12 cellular contexts compared by ENCODE assay signal in the genomic region with DNA sequence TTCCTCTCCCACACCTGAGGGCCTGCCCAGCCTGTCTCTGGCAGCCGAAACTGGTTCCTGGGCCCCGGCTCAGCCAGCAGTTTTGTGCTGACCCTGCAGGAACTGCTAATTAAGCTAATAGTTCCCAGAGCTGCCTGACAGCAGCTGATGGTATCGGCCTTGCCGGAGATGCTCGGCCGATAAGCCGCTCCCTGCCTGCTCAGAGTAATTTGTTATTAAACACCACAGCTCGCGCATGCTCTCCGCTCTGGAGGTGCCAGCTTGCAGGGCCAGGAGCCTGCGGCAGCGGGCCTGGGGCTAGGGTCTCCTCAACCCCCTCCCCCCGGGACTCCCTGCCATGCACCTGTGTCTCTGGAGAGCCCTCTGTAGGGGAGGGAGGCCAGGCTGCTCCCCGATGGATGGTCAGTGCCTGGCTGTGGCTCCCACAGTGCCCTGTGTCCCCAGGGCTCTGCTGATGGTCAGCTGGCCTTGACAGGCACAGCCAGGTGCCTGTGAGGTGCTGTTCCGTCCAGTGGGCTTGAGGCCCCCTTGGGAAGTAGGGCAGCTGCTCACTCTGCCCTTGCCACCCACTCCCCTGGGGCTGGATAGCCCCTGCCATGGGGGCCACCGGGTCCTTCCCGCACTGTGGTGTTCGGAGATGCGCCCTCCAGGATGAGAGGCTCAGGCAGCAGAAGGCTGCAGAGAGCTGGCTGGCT. TPM values are rescaled to one million over a fixed set of nuclear protein-coding genes. Genes with fewer than 3 reads are reported as not detected.
DNase-seq lines count a peak whose midpoint lies in the region; ATAC-seq, FAIRE-seq and TF ChIP-seq lines count a peak whose summit lies in the region.
"Had no signal": no experiment of that assay in that cellular context is flagged by ENCODE, and none has a peak within 500 bp of the region (broad histone marks: within the 10 kb centered on the region; RNA-seq: fewer than 3 reads in every experiment).

No MANE protein-coding gene starts in this region.

- H3K9ac ChIP-seq in K562 (ENCODE audit: insufficient read depth in 1 of 2, low read depth in 2 of 2, low read length in 2 of 2) (0 out of 4 replicates have a peak overlapping the region, but pooled peaks of 1 of the 2 experiments have one; percentile 26), neuronal stem cell (ENCODE audit: low read depth, low read length, poor library complexity) (no peak overlapping the region)

- no TSS peak for BruUV-seq in K562 (replicated peaks; lab: Mats Ljungman, UMichigan)

- peak overlapping the region in 1 of 2 donors; percentile 22 for H3K4me3 Mint-ChIP-seq in CD14-positive monocyte
- no peak overlapping the region for H3K4me3 Mint-ChIP-seq in activated T-cell treated with anti-CD3 and anti-CD28 coated beads, Interleukin-2, amount 50 U/mL, for 72 hours

- CTCF ChIA-PET in K562 (lab: Yijun Ruan, JAX; ENCODE audit: low intra/inter-chr PET ratio) = no interaction called here

- H4K91ac ChIP-seq in neuronal stem cell (ENCODE audit: low read depth, low read length, poor library complexity) = no peak overlapping the region

- H3K23ac ChIP-seq in neuronal stem cell (ENCODE audit: low read depth, low read length, poor library complexity) = no peak overlapping the region

- no peak for DNase-seq in CD14-positive monocyte (ENCODE audit: low spot score)
- DNase-seq in NCI-H1417 (lab: John Stamatoyannopoulos, UW) = peak in 2 of 3 experiments; percentile 70 to 88
- DNase-seq in K562 (ENCODE audit: extremely low read depth in 1 of 4, low spot score in 3 of 4) = no peak
- no peak for DNase-seq in neuronal stem cell (ENCODE audit: low spot score)
- no peak for DNase-seq in transverse colon
- no peak for DNase-seq in activated T-cell treated with anti-CD3 and anti-CD28 coated beads, Interleukin-2, amount 50 U/mL, for 72 hours
- no peak for DNase-seq in stimulated activated CD4-positive, alpha-beta T cell treated with anti-CD3 and anti-CD28 coated beads, Interleukin-12 subunit alpha, Interleukin-12 subunit beta, amount 100 ng/mL, for 4 hours
- DNase-seq: midbrain, NCI-H1694 treated with DMSO at 0.1 percent for 48 hours, Peyer's patch had no signal

- H3K36me3 ChIP-seq in K562 (ENCODE audit: control insufficient read depth, insufficient read depth, low read length) (no peaks in the 10 kb centered on the region), neuronal stem cell (replicated peaks in 1 of 2; ENCODE audit: control insufficient read depth in 2 of 2, insufficient read depth in 2 of 2, low read length in 2 of 2) (no peaks in the 10 kb centered on the region), transverse colon (no peaks in the 10 kb centered on the region)
- H3K36me3 ChIP-seq: Peyer's patch had no signal

- H3K4me3 ChIP-seq in K562 (no peak overlapping the region), neuronal stem cell (ENCODE audit: low read length in 2 of 2) (no peak overlapping the region), transverse colon (no peak overlapping the region)
- H3K4me3 ChIP-seq: Peyer's patch had no signal

- intact Hi-C loops in CD14-positive monocyte (cut with micrococcal nuclease) = loop anchor here in 1 of 2 donors (5.0 kb wide), 1 partner anchor 41 kb away; a partner anchor contains a TSS
- intact Hi-C loops in K562 (cut with micrococcal nuclease) = no loop called here
- intact Hi-C loops in transverse colon (cut with DNase I; ENCODE audit: low total_unique reads) = no loop called here

- H3K9me3 Mint-ChIP-seq in CD14-positive monocyte = peaks cover 0 to 3% (median 0%) of the 10 kb centered on the region in 7 donors
- no peaks in the 10 kb centered on the region for H3K9me3 Mint-ChIP-seq in activated T-cell treated with anti-CD3 and anti-CD28 coated beads, Interleukin-2, amount 50 U/mL, for 72 hours

- H2BK5ac ChIP-seq in neuronal stem cell (ENCODE audit: low read length) = peak overlapping the region; percentile 54

- no peak overlapping the region for H3K14ac ChIP-seq in neuronal stem cell (ENCODE audit: low read length)

- no peak overlapping the region for H2BK12ac ChIP-seq in neuronal stem cell (ENCODE audit: low read length)

- H3K27ac Mint-ChIP-seq in CD14-positive monocyte = peak overlapping the region; percentile 50 to 83 (median 78)
- no peak overlapping the region for H3K27ac Mint-ChIP-seq in activated T-cell treated with anti-CD3 and anti-CD28 coated beads, Interleukin-2, amount 50 U/mL, for 72 hours

- no peaks in the 10 kb centered on the region for H3K9me3 ChIP-seq in K562 (replicated peaks; ENCODE audit: control insufficient read depth, insufficient read depth, low read depth, low read length)
- no peaks in the 10 kb centered on the region for H3K9me3 ChIP-seq in neuronal stem cell (replicated peaks in 1 of 2; ENCODE audit: control insufficient read depth in 2 of 2, insufficient read depth in 1 of 2, low read depth in 1 of 2, low read length in 2 of 2)
- H3K9me3 ChIP-seq in transverse colon = no peaks in the 10 kb centered on the region
- H3K9me3 ChIP-seq: Peyer's patch had no signal

- H2AK5ac ChIP-seq in neuronal stem cell (ENCODE audit: low read depth, low read length) = peak overlapping the region; percentile 20

- H3K27ac ChIP-seq in K562 (ENCODE audit: extremely low read depth, low read depth, low read length) (no peak overlapping the region), neuronal stem cell (replicated peaks; ENCODE audit: low read length) (no peak overlapping the region), transverse colon (no peak overlapping the region)

- no peaks in the 10 kb centered on the region for H3K9me1 ChIP-seq in K562 (ENCODE audit: control insufficient read depth, insufficient read depth, low read length)

- ATAC-seq in K562 (no peak), GM18870 (IDR thresholded peaks at IDR 0.05; ENCODE audit: unreplicated experiment) (no peak)
- no peak for ATAC-seq in activated T-cell treated with anti-CD3 and anti-CD28 coated beads, Interleukin-2, amount 50 U/mL, for 72 hours (replicated peaks in 1 of 2)

- in situ Hi-C loops in K562 (cut with MboI) (no loop called here), transverse colon (cut with MboI; ENCODE audit: low pct_ligation_motif_present in 1 of 4, low pct_unique_long_range_greater_than_20kb in 1 of 4, low sequenced_read_pairs in 3 of 4) (no loop called here)

- H2AFZ ChIP-seq in K562 (ENCODE audit: low read depth, low read length) (no peak overlapping the region), neuronal stem cell (ENCODE audit: low read length) (no peak overlapping the region)

- peaks cover 10% of the 10 kb centered on the region for H3K79me2 ChIP-seq in K562 (ENCODE audit: control insufficient read depth, insufficient read depth, low read length)

- H3K18ac ChIP-seq in neuronal stem cell (ENCODE audit: low read length) = peak overlapping the region; percentile 81

- H3K4me2 ChIP-seq in K562 (ENCODE audit: insufficient read depth, low read length) (no peak overlapping the region), neuronal stem cell (ENCODE audit: insufficient read depth, low read length, poor library complexity, severe bottlenecking) (no peak overlapping the region)

- H3K4ac ChIP-seq in neuronal stem cell (ENCODE audit: low read length) = no peak overlapping the region

- H3K27me3 Mint-ChIP-seq in CD14-positive monocyte (ENCODE audit: low read depth in 3 of 3) = no peaks in the 10 kb centered on the region
- no peaks in the 10 kb centered on the region for H3K27me3 Mint-ChIP-seq in activated T-cell treated with anti-CD3 and anti-CD28 coated beads, Interleukin-2, amount 50 U/mL, for 72 hours (ENCODE audit: low read depth)

- no peak for TF ChIP-seq CTCF in CD14-positive monocyte (IDR thresholded peaks at IDR 0.05)
- no peak for TF ChIP-seq CTCF in K562 (IDR thresholded peaks at IDR 0.05 in 2 of 3, conservative IDR thresholded peaks at IDR 0.05 in 1 of 3; ENCODE audit: insufficient read depth in 2 of 3, low read depth in 1 of 3, low read length in 3 of 3)
- no peak for TF ChIP-seq CTCF in transverse colon (IDR thresholded peaks at IDR 0.05)

- H2BK15ac ChIP-seq in neuronal stem cell (ENCODE audit: low read length) = no peak overlapping the region

- H3K27me3 ChIP-seq in K562 (ENCODE audit: control insufficient read depth in 2 of 2, insufficient read depth in 2 of 2, low read length in 2 of 2) (no peaks in the 10 kb centered on the region), neuronal stem cell (ENCODE audit: control insufficient read depth in 3 of 3, insufficient read depth in 3 of 3, low read depth in 1 of 3, low read length in 3 of 3) (no peaks in the 10 kb centered on the region), transverse colon (no peaks in the 10 kb centered on the region)
- H3K27me3 ChIP-seq: Peyer's patch had no signal

- H3K79me1 ChIP-seq in neuronal stem cell (ENCODE audit: low read depth, low read length) = peaks cover 59% of the 10 kb centered on the region

- TF ChIP-seq POLR2A in K562 (conservative IDR thresholded peaks at IDR 0.05) (no peak), transverse colon (IDR thresholded peaks at IDR 0.05) (no peak)

- no peak overlapping the region for H4K8ac ChIP-seq in neuronal stem cell (ENCODE audit: low read depth, low read length)

- POLR2A ChIA-PET in K562 (lab: Yijun Ruan, JAX) = interaction anchor here (0.5 to 0.7 kb wide), 3 partner anchors 14 to 23 kb away, joined by 3 read pairs; no protein-coding TSS in a partner anchor

- H3K4me1 ChIP-seq in K562 (replicated peaks in 1 of 2; ENCODE audit: control insufficient read depth in 2 of 2, insufficient read depth in 2 of 2, low read length in 2 of 2) (peaks cover 5 to 94% of the 10 kb centered on the region in 2 experiments; a peak in 3 of 5 replicates), neuronal stem cell (ENCODE audit: control insufficient read depth in 2 of 2, insufficient read depth in 1 of 2, low read depth in 1 of 2, low read length in 2 of 2) (peaks cover 3 to 10% of the 10 kb centered on the region in 2 donors), transverse colon (peaks cover 34 to 64% (median 55%) of the 10 kb centered on the region in 4 donors)

- TF ChIP-seq EP300 in K562 (IDR thresholded peaks at IDR 0.05; ENCODE audit: low read length) = no peak
- no peak for TF ChIP-seq EP300 in transverse colon (IDR thresholded peaks at IDR 0.05; ENCODE audit: low read depth)

- H2BK120ac ChIP-seq in neuronal stem cell (ENCODE audit: low read depth, low read length) = no peak overlapping the region

- H4K20me1 ChIP-seq in K562 (replicated peaks; ENCODE audit: control insufficient read depth, insufficient read depth, low read length) = peaks cover 78% of the 10 kb centered on the region

- H3K36me3 Mint-ChIP-seq in CD14-positive monocyte = peaks cover 10 to 15% of the 10 kb centered on the region in 2 donors
- H3K36me3 Mint-ChIP-seq in activated T-cell treated with anti-CD3 and anti-CD28 coated beads, Interleukin-2, amount 50 U/mL, for 72 hours (ENCODE audit: insufficient read depth in 2 of 2) = no peaks in the 10 kb centered on the region

- TF ChIP-seq RAD21 in K562 (CRISPR knock-in tag; conservative IDR thresholded peaks at IDR 0.05 in 1 of 2, IDR thresholded peaks at IDR 0.05 in 1 of 2) = no peak

- H3K4me1 Mint-ChIP-seq in CD14-positive monocyte = peaks cover 86% of the 10 kb centered on the region
- no peaks in the 10 kb centered on the region for H3K4me1 Mint-ChIP-seq in activated T-cell treated with anti-CD3 and anti-CD28 coated beads, Interleukin-2, amount 50 U/mL, for 72 hours (ENCODE audit: low read depth)

- FAIRE-seq in K562 (lab: Jason Lieb, UNC) = no peak
- FAIRE-seq: endometrium had no signal

- WGBS in K562 (ENCODE audit: insufficient coverage, low coverage, missing lambda C conversion rate) = 68% methylated on average over 16 of the region's 19 CpGs
- WGBS in neuronal stem cell (ENCODE audit: extremely low coverage in 2 of 2, insufficient read length in 2 of 2, insufficient replicate concordance in 1 of 2), 2 donors = no CpG with 5 or more reads among the region's 19 CpGs
- 79 to 100% methylated on average over 1 to 19 of the region's 19 CpGs for WGBS in transverse colon (ENCODE audit: low coverage in 1 of 2), 2 donors

RNA-seq across cellular contexts. Expression of a gene that starts 41.7 kb away (rescaled TPM):
- polyA plus RNA-seq in CD14-positive monocyte = 10 to 100 TPM; 15.8 to 23.2 TPM
- total RNA-seq in K562 (2011; cell fraction: chromatin; rRNA removed; ENCODE audit: low replicate concordance) = 9.2 and 26.3 TPM in 2 replicates
- total RNA-seq in K562 (2011; cell fraction: nucleolus; rRNA removed) = 12.6 and 15.3 TPM in 2 replicates
- 9.4 and 10.3 TPM in 2 replicates for total RNA-seq in K562 (2011; cell fraction: nucleoplasm; rRNA removed)
- total RNA-seq in K562 (2014; rRNA removed) = 9.6 and 11.0 TPM in 2 replicates
- total RNA-seq in K562 (2014; rRNA removed; fragmentation: Illumina TruSeq; extraction: Trizol) = 1.5 and 1.8 TPM in 2 replicates
- 4.2 and 5.7 TPM in 2 replicates for total RNA-seq in K562 (2015; rRNA removed; fragmentation: Illumina TruSeq; extraction: Trizol)
- total RNA-seq in K562 (2021) = 21.4 and 23.6 TPM in 2 replicates
- polyA plus RNA-seq in K562 (2011; rRNA removed) = 4.0 and 4.6 TPM in 2 replicates
- polyA plus RNA-seq in K562 (2011; cell fraction: cytosol; rRNA removed) = 8.4 and 14.0 TPM in 2 replicates
- 7.8 and 14.2 TPM in 2 replicates for polyA plus RNA-seq in K562 (2011; cell fraction: nucleus; rRNA removed)
- 13.9 and 14.6 TPM in 2 replicates for polyA plus RNA-seq in K562 (2012)
- 5.2 and 14.5 TPM in 2 replicates for polyA plus RNA-seq in K562 (2014; fragmentation: Illumina TruSeq; extraction: Trizol)
- polyA plus RNA-seq in K562 (2014; fragmentation: Nextera tagmentation; extraction: Ambion mirVana) = under 1 TPM; 0.35 to 0.56 TPM
- polyA plus RNA-seq in K562 (2014; rRNA removed) = 6.8 and 14.8 TPM in 2 replicates
- polyA minus RNA-seq in K562 (2011; rRNA and poly(A)+ RNA removed) = 2.2 and 4.3 TPM in 2 replicates
- polyA minus RNA-seq in K562 (2011; cell fraction: cytosol; rRNA and poly(A)+ RNA removed) = 13.6 and 24.3 TPM in 2 replicates
- polyA minus RNA-seq in K562 (2011; cell fraction: nucleus; rRNA and poly(A)+ RNA removed) = 6.7 and 8.4 TPM in 2 replicates
- 36.1 TPM for polyA plus RNA-seq in neuronal stem cell (2013, experiment 1 of 2)
- 36.3 TPM for polyA plus RNA-seq in neuronal stem cell (2013, experiment 2 of 2)
- 10 to 100 TPM; 27.3 to 70.5 (median 58.6) TPM for total RNA-seq in transverse colon
- total RNA-seq in activated T-cell treated with anti-CD3 and anti-CD28 coated beads, Interleukin-2, amount 50 U/mL, for 72 hours = 10 to 100 TPM in 1 of 2 donors, 1 to 10 TPM in 1; 4.9 to 12.4 TPM

Comparison
In these comparisons a context has a peak if more than half of its experiments do, and no peak if none do; other contexts are left out.
1. DNase-seq: peak in NCI-H1417 (2 of 3); none in CD14-positive monocyte (single experiment), K562 (0 of 4), neuronal stem cell (single experiment), transverse colon (single experiment), activated T-cell treated with anti-CD3 and anti-CD28 coated beads, Interleukin-2, amount 50 U/mL, for 72 hours (0 of 2) and stimulated activated CD4-positive, alpha-beta T cell treated with anti-CD3 and anti-CD28 coated beads, Interleukin-12 subunit alpha, Interleukin-12 subunit beta, amount 100 ng/mL, for 4 hours (single experiment).